8 cellular contexts compared by ENCODE assay signal in the genomic region with DNA sequence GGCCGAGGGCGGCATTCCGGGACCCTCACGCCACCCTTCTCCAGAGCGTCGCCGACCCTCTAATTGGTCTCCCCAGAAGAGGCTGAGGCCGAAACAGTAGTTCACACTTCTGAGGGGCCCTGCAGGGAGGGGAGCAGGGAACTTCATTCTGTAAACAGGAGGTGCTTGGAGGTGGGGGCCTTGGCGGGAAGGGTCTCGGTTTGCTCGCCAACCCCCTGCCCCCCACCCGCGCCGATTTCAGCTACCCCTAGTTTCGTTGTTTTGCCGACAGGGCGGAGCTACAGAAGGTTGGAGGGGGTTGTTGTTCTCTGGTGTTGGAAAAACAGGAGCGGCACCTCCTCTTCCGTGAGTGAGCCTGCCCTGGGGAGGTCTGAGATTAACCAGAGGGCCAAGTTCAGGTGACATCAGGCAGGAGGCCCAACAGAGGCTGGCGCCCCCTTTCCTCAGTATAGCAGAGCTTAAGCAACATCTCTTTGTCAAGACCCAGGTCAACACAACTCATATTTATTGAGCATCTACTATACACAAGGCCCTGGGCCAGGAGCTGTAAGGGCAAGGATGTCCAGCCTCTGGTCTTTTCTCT. TPM values are rescaled to one million over a fixed set of nuclear protein-coding genes. Genes with fewer than 3 reads are reported as not detected.
DNase-seq lines count a peak whose midpoint lies in the region; ATAC-seq and TF ChIP-seq lines count a peak whose summit lies in the region.

No MANE protein-coding gene starts in this region.

- H3K4me3 ChIP-seq in heart right ventricle (peak overlapping the region in 9 of 10 donors; percentile 32 to 70 (median 57)), vagina (peak overlapping the region; percentile 60 to 66)

- 34 to 35% methylated on average over 20 of the region's 20 CpGs for WGBS in heart right ventricle, 2 donors

- DNase-seq in heart right ventricle = no peak
- no peak for DNase-seq in Right ventricle myocardium inferior (ENCODE audit: missing footprints)
- no peak for DNase-seq in chondrocyte (ENCODE audit: low spot score)
- peak; percentile 13 for DNase-seq in midbrain (lab: John Stamatoyannopoulos, UW)
- no peak for DNase-seq in vagina (ENCODE audit: extremely low spot score in 2 of 2)
- no peak for DNase-seq in EL
- no peak for DNase-seq in NOMO-1 treated with DMSO at 0.1 percent for 48 hours (lab: John Stamatoyannopoulos, UW; ENCODE audit: unreplicated experiment)
- DNase-seq in Ammon's horn (ENCODE audit: low spot score) = no peak

- no peak for ATAC-seq in heart right ventricle
- ATAC-seq in Right ventricle myocardium inferior = no peak

- no peak overlapping the region for H3K27ac ChIP-seq in heart right ventricle
- H3K27ac ChIP-seq in vagina = peak overlapping the region; percentile 87

- H3K27me3 ChIP-seq in heart right ventricle = peaks cover 0 to 32% (median 9%) of the 10 kb centered on the region in 7 donors
- H3K27me3 ChIP-seq in vagina = no peaks in the 10 kb centered on the region

- H3K4me1 ChIP-seq in heart right ventricle (peaks cover 0 to 23% (median 18%) of the 10 kb centered on the region in 9 donors), vagina (peaks cover 8% of the 10 kb centered on the region)

- H3K27ac Mint-ChIP-seq in chondrocyte (ENCODE audit: unreplicated experiment) = no peak overlapping the region

- H3K27me3 Mint-ChIP-seq in chondrocyte (ENCODE audit: low read depth) = peaks cover 3% of the 10 kb centered on the region

- peaks cover 11% of the 10 kb centered on the region for H3K4me1 Mint-ChIP-seq in chondrocyte (ENCODE audit: low read depth)

- H3K9me3 ChIP-seq in heart right ventricle (no peaks in the 10 kb centered on the region), vagina (no peaks in the 10 kb centered on the region)

- no peaks in the 10 kb centered on the region for H3K36me3 Mint-ChIP-seq in chondrocyte (ENCODE audit: low read depth)

- H3K4me3 Mint-ChIP-seq in chondrocyte (ENCODE audit: unreplicated experiment) = peak overlapping the region; percentile 33

- no peak for TF ChIP-seq POLR2A in vagina (IDR thresholded peaks at IDR 0.05)

- no peaks in the 10 kb centered on the region for H3K9me3 Mint-ChIP-seq in chondrocyte (ENCODE audit: low read depth)

- TF ChIP-seq CTCF in heart right ventricle (IDR thresholded peaks at IDR 0.05) (no peak), chondrocyte (IDR thresholded peaks at IDR 0.05) (no peak), vagina (IDR thresholded peaks at IDR 0.05) (no peak)

- intact Hi-C loops in heart right ventricle (cut with DNase I) = no loop called here
- intact Hi-C loops in Right ventricle myocardium inferior (cut with DNase I) = no loop called here
- intact Hi-C loops in vagina (cut with DNase I) = no loop called here

- H3K36me3 ChIP-seq in heart right ventricle (no peaks in the 10 kb centered on the region), vagina (no peaks in the 10 kb centered on the region)

RNA-seq across cellular contexts. Expression of a gene that starts 0.7 kb away (rescaled TPM):
- total RNA-seq in heart right ventricle (1 to 10 TPM in 9 of 10 donors, under 1 TPM in 1; 0.80 to 6.1 (median 2.9) TPM), Right ventricle myocardium inferior (2.8 TPM), chondrocyte (0.52 to 1.7 TPM (median 1.4 TPM) in 3 replicates), vagina (53.8 TPM)
- polyA plus RNA-seq in heart right ventricle = 1 to 10 TPM; 2.1 to 7.8 TPM

RNA-seq across cellular contexts. Expression of a gene that starts 23.7 kb away (rescaled TPM):
- total RNA-seq in heart right ventricle (10 to 100 TPM; 64.3 to 91.9 (median 71.5) TPM), Right ventricle myocardium inferior (69.7 TPM), chondrocyte (59.8 to 87.1 TPM (median 65.1 TPM) in 3 replicates), vagina (116 TPM)
- polyA plus RNA-seq in heart right ventricle = 100 to 1,000 TPM in 1 of 2 donors, 10 to 100 TPM in 1; 79.4 to 148 TPM

RNA-seq across cellular contexts. Expression of a gene that starts 35.8 kb away (rescaled TPM):
- total RNA-seq in heart right ventricle (1,000 to 10,000 TPM; 1,835 to 2,619 (median 2,004) TPM), Right ventricle myocardium inferior (2,099 TPM), chondrocyte (2,552 to 3,030 TPM (median 2,631 TPM) in 3 replicates), vagina (2,458 TPM)
- 1,000 to 10,000 TPM in 1 of 2 donors, 100 to 1,000 TPM in 1; 475 to 5,263 TPM for polyA plus RNA-seq in heart right ventricle

RNA-seq across cellular contexts. Expression of a gene that starts 37.4 kb away (rescaled TPM):
- total RNA-seq in heart right ventricle (1 to 10 TPM; 3.6 to 5.8 (median 4.9) TPM), Right ventricle myocardium inferior (7.3 TPM), chondrocyte (5.0 to 11.2 TPM (median 8.0 TPM) in 3 replicates), vagina (2.0 TPM)
- polyA plus RNA-seq in heart right ventricle = 1 to 10 TPM; 2.1 to 3.4 TPM

RNA-seq across cellular contexts. Expression of a gene that starts 38.9 kb away (rescaled TPM):
- total RNA-seq in heart right ventricle = 10 to 100 TPM in 9 of 10 donors, 1 to 10 TPM in 1; 6.9 to 39.6 (median 19.3) TPM
- 1,000 to 10,000 TPM; 1,156 to 1,370 TPM for polyA plus RNA-seq in heart right ventricle
- total RNA-seq in Right ventricle myocardium inferior = 35.5 TPM
- 15.8 to 27.8 TPM (median 19.5 TPM) in 3 replicates for total RNA-seq in chondrocyte
- total RNA-seq in vagina = 597 TPM
